Comparison of ENCODE assay signal across 2 cellular contexts in genomic region chr3:58150130-58150663, GRCh38.
A peak's percentile ranks its signal among the peaks of the same experiment; 100 is the strongest.
TF ChIP-seq lines count a peak whose summit lies in the region.

No MANE protein-coding gene starts in this region.

TF ChIP-seq in H1, 55 proteins besides CTCF, POLR2A, EP300 and RAD21:
- TF ChIP-seq EGR1 (IDR thresholded peaks at IDR 0.05; ENCODE audit: borderline replicate concordance, low read depth, low read length) (no peak), BCL11A (IDR thresholded peaks at IDR 0.05; ENCODE audit: low read depth in 2 of 2, low read length in 2 of 2) (no peak), SIX5 (IDR thresholded peaks at IDR 0.05; ENCODE audit: low read depth, low read length) (no peak), SP2 (IDR thresholded peaks at IDR 0.05; ENCODE audit: low read length) (no peak), TEAD4 (IDR thresholded peaks at IDR 0.05; ENCODE audit: low read depth, low read length) (no peak), GTF2F1 (IDR thresholded peaks at IDR 0.05; ENCODE audit: borderline replicate concordance, low read depth, low read length) (no peak), JUND (IDR thresholded peaks at IDR 0.05; ENCODE audit: low read length) (no peak), RNF2 (IDR thresholded peaks at IDR 0.05; ENCODE audit: borderline replicate concordance, low read depth, low read length, missing control alignments, poor library complexity, severe bottlenecking) (no peak)

TF ChIP-seq in HepG2, 621 proteins besides CTCF, POLR2A, EP300 and RAD21:
- TF ChIP-seq DMAP1 (CRISPR knock-in tag; IDR thresholded peaks at IDR 0.05) (no peak), FOXC1 (CRISPR knock-in tag; IDR thresholded peaks at IDR 0.05; ENCODE audit: borderline replicate concordance) (no peak), AGO2 (optimal IDR thresholded peaks at IDR 0.05; ENCODE audit: low read depth, low read length) (peak; percentile 21)
